In the genomic region with DNA sequence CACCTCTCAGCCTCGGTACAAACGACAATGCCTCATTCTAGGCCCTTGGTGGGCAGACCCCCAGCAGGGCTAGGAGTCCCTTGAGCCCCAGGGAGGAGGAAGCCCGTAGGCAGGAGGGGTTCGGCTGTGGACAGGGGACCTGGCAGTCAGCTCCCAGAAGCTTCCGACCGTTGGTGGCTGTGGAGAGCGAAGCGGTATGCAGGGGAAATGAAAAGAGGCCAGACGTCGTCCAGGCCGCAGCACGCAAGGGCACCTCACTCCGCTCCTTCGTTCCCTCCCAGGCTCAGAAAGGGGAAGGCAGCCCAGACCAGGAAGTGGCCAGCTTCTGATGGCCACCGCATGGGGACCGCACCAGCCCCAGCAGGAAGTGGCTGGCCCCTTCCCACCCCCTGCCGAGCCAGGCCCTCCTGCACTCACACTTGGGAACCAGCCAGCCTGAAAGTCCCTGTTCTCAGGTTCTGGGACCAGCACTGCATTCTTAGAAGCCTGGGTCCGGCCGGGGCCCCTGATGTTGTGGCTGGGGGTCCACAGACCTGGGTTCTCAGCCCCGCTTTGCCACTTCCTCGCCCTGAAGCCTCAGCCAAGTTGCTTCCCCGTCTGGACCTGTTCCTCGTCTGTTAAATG, we compare ENCODE assay signal across 9 cellular contexts.
DNase-seq lines count a peak whose midpoint lies in the region; ATAC-seq, FAIRE-seq and TF ChIP-seq lines count a peak whose summit lies in the region.
"Had no signal": no experiment of that assay in that cellular context is flagged by ENCODE, and none has a peak within 500 bp of the region (broad histone marks: within the 10 kb centered on the region; RNA-seq: fewer than 3 reads in every experiment).

No MANE protein-coding gene starts in this region.

- H3K27me3 ChIP-seq in HepG2 (ENCODE audit: control insufficient read depth in 1 of 2, insufficient read depth in 2 of 2, low read length in 2 of 2) (peaks cover 3 to 26% of the 10 kb centered on the region in 2 experiments; a peak in 2 of 5 replicates), HAP-1 (ENCODE audit: low read depth) (no peaks in the 10 kb centered on the region)

- no peaks in the 10 kb centered on the region for H3K36me3 Mint-ChIP-seq in activated naive CD4-positive, alpha-beta T cell treated with anti-CD3 and anti-CD28 coated beads, Interleukin-2, amount 50 U/mL, for 72 hours
- H3K36me3 Mint-ChIP-seq in activated naive CD4-positive, alpha-beta T cell treated with anti-CD3 and anti-CD28 coated beads for 36 hours (ENCODE audit: low read depth), result peaks cover 2% of the 10 kb centered on the region

- H3K4me1 ChIP-seq in HepG2 (ENCODE audit: insufficient read depth, low read length), result peaks cover 7% of the 10 kb centered on the region; the same call in 1 of the 2 replicates
- no peaks in the 10 kb centered on the region for H3K4me1 ChIP-seq in HAP-1

- 0 out of 2 replicates have a peak overlapping the region, but pooled peaks have one; percentile 7 for H3K4me2 ChIP-seq in HepG2 (ENCODE audit: low read depth, low read length)

- no peak overlapping the region for H2AFZ ChIP-seq in HepG2 (ENCODE audit: low read length)

- POLR2A ChIA-PET in HepG2 (lab: Yijun Ruan, JAX), result no interaction called here

- ATAC-seq in activated naive CD4-positive, alpha-beta T cell treated with anti-CD3 and anti-CD28 coated beads, Interleukin-2, amount 50 U/mL, for 72 hours, result no peak
- no peak; the same call in 1 of the 3 replicates for ATAC-seq in HepG2
- ATAC-seq in HG02884 (IDR thresholded peaks at IDR 0.05; ENCODE audit: unreplicated experiment), result no peak
- ATAC-seq: SK-N-SH treated with all-trans-retinoic acid at 6 μM for 48 hours had no signal

- no peaks in the 10 kb centered on the region for H3K9me3 Mint-ChIP-seq in activated naive CD4-positive, alpha-beta T cell treated with anti-CD3 and anti-CD28 coated beads, Interleukin-2, amount 50 U/mL, for 72 hours
- no peaks in the 10 kb centered on the region for H3K9me3 Mint-ChIP-seq in activated naive CD4-positive, alpha-beta T cell treated with anti-CD3 and anti-CD28 coated beads for 36 hours

- TF ChIP-seq CTCF in VCaP (conservative IDR thresholded peaks at IDR 0.05), result no peak
- TF ChIP-seq CTCF in HepG2 (CRISPR knock-in tag; IDR thresholded peaks at IDR 0.05), result no peak

- peak in 1 of 2 donors; percentile 67 for DNase-seq in activated naive CD4-positive, alpha-beta T cell treated with anti-CD3 and anti-CD28 coated beads, Interleukin-2, amount 50 U/mL, for 72 hours (ENCODE audit: low spot score in 2 of 2)
- no peak for DNase-seq in activated naive CD4-positive, alpha-beta T cell treated with anti-CD3 and anti-CD28 coated beads for 36 hours
- DNase-seq in HepG2 (ENCODE audit: low spot score), result no peak
- no peak for DNase-seq in activated CD4-positive, CD25-positive, alpha-beta regulatory T cell (lab: John Stamatoyannopoulos, UW)
- no peak for DNase-seq in NCI-H2227 (lab: John Stamatoyannopoulos, UW; ENCODE audit: unreplicated experiment)
- no peak for DNase-seq in HAP-1 (ENCODE audit: low spot score in 2 of 2)

- no TSS peak for BruUV-seq in HepG2 (replicated peaks; lab: Mats Ljungman, UMichigan)

- TF ChIP-seq RAD21 in HepG2 (CRISPR knock-in tag; IDR thresholded peaks at IDR 0.05), result no peak

- no peaks in the 10 kb centered on the region for H3K79me2 ChIP-seq in HepG2 (ENCODE audit: insufficient read depth, low read length)

- H3K27ac ChIP-seq in VCaP (peak overlapping the region; percentile 96), HepG2 (ENCODE audit: extremely low read length, insufficient read depth, low read length) (no peak overlapping the region)

- no peaks in the 10 kb centered on the region for H4K20me1 ChIP-seq in HepG2 (ENCODE audit: insufficient read depth, low read length)

- TF ChIP-seq POLR2A in HepG2 (IDR thresholded peaks at IDR 0.05; ENCODE audit: insufficient read depth in 1 of 2, low read depth in 2 of 2, low read length in 2 of 2), result no peak

- H3K36me3 ChIP-seq in HepG2 (replicated peaks in 1 of 2; ENCODE audit: control insufficient read depth in 1 of 2, insufficient read depth in 2 of 2, low read length in 2 of 2) (no peaks in the 10 kb centered on the region), HAP-1 (replicated peaks) (no peaks in the 10 kb centered on the region)

- no peak overlapping the region for H3K9ac ChIP-seq in HepG2 (ENCODE audit: insufficient read depth, low read depth, low read length)

- no peak for FAIRE-seq in HepG2 (lab: Jason Lieb, UNC)

- CTCF ChIA-PET in activated naive CD4-positive, alpha-beta T cell treated with anti-CD3 and anti-CD28 coated beads for 36 hours (lab: Charles Lee), result interaction anchor here (1.0 to 8.1 kb wide), 6 partner anchors 26 to 184 kb away, joined by 3 to 144 read pairs (median 9); partner anchors contain the start of gene RUNX3
- CTCF ChIA-PET in HepG2 (lab: Yijun Ruan, JAX; ENCODE audit: low intra/inter-chr PET ratio, low total read pairs), result no interaction called here

- no peak overlapping the region for H3K4me3 Mint-ChIP-seq in activated naive CD4-positive, alpha-beta T cell treated with anti-CD3 and anti-CD28 coated beads for 36 hours

- peaks cover 62% of the 10 kb centered on the region for H3K4me1 Mint-ChIP-seq in activated naive CD4-positive, alpha-beta T cell treated with anti-CD3 and anti-CD28 coated beads for 36 hours (ENCODE audit: low read depth)

- H3K27me3 Mint-ChIP-seq in activated naive CD4-positive, alpha-beta T cell treated with anti-CD3 and anti-CD28 coated beads for 36 hours (ENCODE audit: low read depth), result no peaks in the 10 kb centered on the region

- peak overlapping the region; percentile 95 to 98 for H3K27ac Mint-ChIP-seq in activated naive CD4-positive, alpha-beta T cell treated with anti-CD3 and anti-CD28 coated beads, Interleukin-2, amount 50 U/mL, for 72 hours
- no peak overlapping the region for H3K27ac Mint-ChIP-seq in activated naive CD4-positive, alpha-beta T cell treated with anti-CD3 and anti-CD28 coated beads for 36 hours

- TF ChIP-seq EP300 in HepG2 (IDR thresholded peaks at IDR 0.05; ENCODE audit: low read depth in 2 of 2, low read length in 2 of 2), result no peak
- no peak for TF ChIP-seq EP300 in HepG2 (CRISPR knock-in tag; IDR thresholded peaks at IDR 0.05; ENCODE audit: borderline replicate concordance)

- intact Hi-C loops in activated naive CD4-positive, alpha-beta T cell treated with anti-CD3 and anti-CD28 coated beads for 36 hours (cut with micrococcal nuclease), result loop anchor here (5.0 to 10.0 kb wide), 5 partner anchors 289 to 549 kb away; partner anchors contain the start of genes CLIC4 and TMEM50A
- intact Hi-C loops in HepG2 (cut with micrococcal nuclease; ENCODE audit: unreplicated experiment), result no loop called here

- in situ Hi-C loops in HepG2 (cut with HindIII; ENCODE audit: extremely low pct_ligation_motif_present, low pct_unique_long_range_greater_than_20kb) (no loop called here), HAP-1 (cut with MboI; ENCODE audit: low sequenced_read_pairs) (no loop called here)

- no peaks in the 10 kb centered on the region for H3K9me3 ChIP-seq in HepG2 (ENCODE audit: low read length)
- no peaks in the 10 kb centered on the region for H3K9me3 ChIP-seq in HAP-1

- WGBS in HepG2 (ENCODE audit: low lambda C conversion rate), result 37% methylated on average over 15 of the region's 23 CpGs

- H3K4me3 ChIP-seq in HepG2 (replicated peaks in 1 of 3; ENCODE audit: insufficient read depth in 1 of 3, low read depth in 2 of 3, low read length in 3 of 3) (no peak overlapping the region; a peak in 1 of 6 replicates), HAP-1 (no peak overlapping the region)

TF ChIP-seq in HepG2, 621 proteins besides CTCF, POLR2A, EP300 and RAD21:
- TF ChIP-seq, protein P1, sequence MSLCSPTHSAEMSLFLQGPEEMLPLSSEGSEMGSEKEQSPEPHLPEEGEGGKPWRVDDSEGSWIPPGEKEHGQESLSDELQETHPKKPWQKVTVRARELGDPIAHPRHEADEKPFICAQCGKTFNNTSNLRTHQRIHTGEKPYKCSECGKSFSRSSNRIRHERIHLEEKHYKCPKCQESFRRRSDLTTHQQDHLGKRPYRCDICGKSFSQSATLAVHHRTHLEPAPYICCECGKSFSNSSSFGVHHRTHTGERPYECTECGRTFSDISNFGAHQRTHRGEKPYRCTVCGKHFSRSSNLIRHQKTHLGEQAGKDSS (CRISPR knock-in tag; IDR thresholded peaks at IDR 0.05; ENCODE audit: borderline replicate concordance, low read depth), result no peak
- 0 out of 2 replicates have a peak, but pooled peaks have one; percentile 35 for TF ChIP-seq ELF1 (CRISPR knock-in tag; IDR thresholded peaks at IDR 0.05)
- no peak for TF ChIP-seq DR1 (CRISPR knock-in tag; IDR thresholded peaks at IDR 0.05)
